21 cellular contexts compared by ENCODE assay signal in the genomic region with DNA sequence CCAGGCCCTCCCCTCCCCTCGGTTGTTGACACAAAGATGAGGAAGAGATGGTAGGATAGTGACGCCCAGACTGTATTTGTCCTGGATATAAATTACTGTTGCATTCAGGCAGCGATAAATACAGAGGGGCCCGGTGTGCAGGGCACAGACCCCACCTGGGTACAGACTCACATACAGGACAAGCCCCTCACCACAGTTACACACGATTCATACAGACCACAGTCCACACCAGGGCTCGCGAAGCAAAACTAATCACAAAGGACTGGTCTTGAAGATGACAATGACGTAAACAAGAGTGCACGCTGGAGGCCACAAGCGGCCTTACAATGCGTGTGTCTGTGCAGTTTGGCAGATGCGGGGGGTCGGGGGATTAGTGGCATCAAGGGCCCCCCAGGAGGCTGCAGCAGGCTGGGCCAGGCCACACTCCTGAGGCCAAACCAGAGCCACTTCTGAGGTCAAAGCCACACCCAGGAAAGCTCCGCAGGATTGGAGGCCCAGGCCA. TPM values are rescaled to one million over a fixed set of nuclear protein-coding genes. Genes with fewer than 3 reads are reported as not detected.
A peak's percentile ranks its signal among the peaks of the same experiment; 100 is the strongest.
DNase-seq lines count a peak whose midpoint lies in the region; ATAC-seq, FAIRE-seq and TF ChIP-seq lines count a peak whose summit lies in the region.
"Had no signal": no experiment of that assay in that cellular context is flagged by ENCODE, and none has a peak within 500 bp of the region (broad histone marks: within the 10 kb centered on the region; RNA-seq: fewer than 3 reads in every experiment).

No MANE protein-coding gene starts in this region.

- in situ Hi-C loops in K562 (cut with MboI), result no loop called here

- no peak for TF ChIP-seq POLR2A in K562 (conservative IDR thresholded peaks at IDR 0.05)
- TF ChIP-seq POLR2A in spleen (IDR thresholded peaks at IDR 0.05), result no peak

- 0 out of 4 replicates have a peak overlapping the region, but pooled peaks of 1 of the 2 experiments have one; percentile 17 for H3K9ac ChIP-seq in K562 (ENCODE audit: insufficient read depth in 1 of 2, low read depth in 2 of 2, low read length in 2 of 2)
- H3K9ac ChIP-seq in kidney (ENCODE audit: low read length in 2 of 2), result no peak overlapping the region

- POLR2A ChIA-PET in K562 (lab: Yijun Ruan, JAX), result interaction anchor here (0.6 to 1.1 kb wide), 2 partner anchors 12 to 16 kb away, joined by 3 to 4 read pairs; no protein-coding TSS in a partner anchor

- no peak for TF ChIP-seq RAD21 in K562 (CRISPR knock-in tag; conservative IDR thresholded peaks at IDR 0.05 in 1 of 2, IDR thresholded peaks at IDR 0.05 in 1 of 2)

- CTCF ChIA-PET in K562 (lab: Yijun Ruan, JAX; ENCODE audit: low intra/inter-chr PET ratio), result no interaction called here

- H3K4me3 ChIP-seq in H7 (ENCODE audit: insufficient read depth, low read depth, low read length) (no peak overlapping the region), K562 (no peak overlapping the region), kidney (ENCODE audit: low read length in 2 of 2) (no peak overlapping the region), spleen (no peak overlapping the region)
- H3K4me3 ChIP-seq: SJSA1 had no signal

- no peak overlapping the region for H3K4me2 ChIP-seq in K562 (ENCODE audit: insufficient read depth, low read length)

- intact Hi-C loops in K562 (cut with micrococcal nuclease), result no loop called here
- intact Hi-C loops in kidney (cut with DNase I), result no loop called here
- intact Hi-C loops in spleen (cut with DNase I; ENCODE audit: low total_unique reads), result no loop called here

- FAIRE-seq in K562 (lab: Jason Lieb, UNC), result no peak
- no peak for FAIRE-seq in kidney (lab: Jason Lieb, UNC)
- FAIRE-seq: GM12892, H54 had no signal

- H3K79me2 ChIP-seq in K562 (ENCODE audit: control insufficient read depth, insufficient read depth, low read length), result no peaks in the 10 kb centered on the region

- H3K9me3 ChIP-seq in K562 (replicated peaks; ENCODE audit: control insufficient read depth, insufficient read depth, low read depth, low read length) (no peaks in the 10 kb centered on the region), kidney (ENCODE audit: control insufficient read depth in 1 of 2, low read length in 2 of 2) (no peaks in the 10 kb centered on the region), spleen (no peaks in the 10 kb centered on the region)
- H3K9me3 ChIP-seq: SJSA1 had no signal

- no peaks in the 10 kb centered on the region for H3K27me3 ChIP-seq in H7 (ENCODE audit: control insufficient read depth, insufficient read depth, low read length)
- H3K27me3 ChIP-seq in K562 (ENCODE audit: control insufficient read depth in 2 of 2, insufficient read depth in 2 of 2, low read length in 2 of 2), result no peaks in the 10 kb centered on the region
- H3K27me3 ChIP-seq in spleen (replicated peaks in 1 of 7), result no peaks in the 10 kb centered on the region
- H3K27me3 ChIP-seq: SJSA1 had no signal

- WGBS in K562 (ENCODE audit: insufficient coverage, low coverage, missing lambda C conversion rate), result 75% methylated on average over 14 of the region's 14 CpGs
- WGBS in spleen, 5 donors, result 86 to 94% (median 90%) methylated on average over 14 of the region's 14 CpGs

- no peaks in the 10 kb centered on the region for H4K20me1 ChIP-seq in K562 (replicated peaks; ENCODE audit: control insufficient read depth, insufficient read depth, low read length)

- TF ChIP-seq EP300 in K562 (IDR thresholded peaks at IDR 0.05; ENCODE audit: low read length), result no peak

- ATAC-seq in K562 (peak; percentile 20), GM21515 (IDR thresholded peaks at IDR 0.05; ENCODE audit: unreplicated experiment) (no peak)

- DNase-seq in H7 (peak; percentile 45), K562 (ENCODE audit: extremely low read depth in 1 of 4, low spot score in 3 of 4) (no peak), kidney (peak; percentile 38), spleen (peak; percentile 62), NCI-H526 (lab: John Stamatoyannopoulos, UW) (no peak), RPMI8226 (no peak), GM03348 (ENCODE audit: low spot score) (no peak)
- DNase-seq: AML-193, DMS 273 treated with DMSO at 0.1 percent for 48 hours, GF-D8, NCI-H1105 treated with DMSO at 0.1 percent for 48 hours, NCI-H1694 treated with DMSO at 0.1 percent for 48 hours, NCI-H345, NCI-H69, OCI-M1 had no signal

- H3K4me1 ChIP-seq in K562 (replicated peaks in 1 of 2; ENCODE audit: control insufficient read depth in 2 of 2, insufficient read depth in 2 of 2, low read length in 2 of 2) (peaks cover 0 to 46% of the 10 kb centered on the region in 2 experiments; a peak in 2 of 5 replicates), kidney (ENCODE audit: control insufficient read depth in 1 of 2, insufficient read depth in 1 of 2, low read depth in 1 of 2, low read length in 2 of 2) (no peaks in the 10 kb centered on the region), spleen (no peaks in the 10 kb centered on the region)
- H3K4me1 ChIP-seq: SJSA1 had no signal

- no peak overlapping the region for H3K27ac ChIP-seq in K562 (ENCODE audit: extremely low read depth, low read depth, low read length)
- no peak overlapping the region for H3K27ac ChIP-seq in kidney (ENCODE audit: low read depth in 2 of 2, low read length in 2 of 2)
- H3K27ac ChIP-seq in spleen, result no peak overlapping the region
- H3K27ac ChIP-seq: SJSA1 had no signal

- TF ChIP-seq CTCF in K562 (IDR thresholded peaks at IDR 0.05 in 2 of 3, conservative IDR thresholded peaks at IDR 0.05 in 1 of 3; ENCODE audit: insufficient read depth in 2 of 3, low read depth in 1 of 3, low read length in 3 of 3) (no peak), kidney (IDR thresholded peaks at IDR 0.05; ENCODE audit: borderline replicate concordance, extremely low read depth, insufficient read depth) (no peak), spleen (IDR thresholded peaks at IDR 0.05 in 8 of 11, conservative IDR thresholded peaks at IDR 0.05 in 3 of 11) (no peak)

- no peaks in the 10 kb centered on the region for H3K9me1 ChIP-seq in K562 (ENCODE audit: control insufficient read depth, insufficient read depth, low read length)

- no peaks in the 10 kb centered on the region; the same call in 1 of the 2 replicates for H3K36me3 ChIP-seq in H7 (replicated peaks; ENCODE audit: control insufficient read depth, insufficient read depth, low read length)
- H3K36me3 ChIP-seq in K562 (ENCODE audit: control insufficient read depth, insufficient read depth, low read length), result peaks cover 15% of the 10 kb centered on the region; the same call in 1 of the 3 replicates
- H3K36me3 ChIP-seq in kidney (ENCODE audit: control insufficient read depth in 1 of 2, insufficient read depth in 2 of 2, low read length in 2 of 2), result peaks cover 0 to 5% of the 10 kb centered on the region in 2 donors
- peaks cover 0 to 99% (median 58%) of the 10 kb centered on the region in 6 donors for H3K36me3 ChIP-seq in spleen

- no peak overlapping the region for H2AFZ ChIP-seq in K562 (ENCODE audit: low read depth, low read length)

- BruUV-seq in K562 (replicated peaks; lab: Mats Ljungman, UMichigan), result no TSS peak

RNA-seq across cellular contexts. Expression of a gene that starts 14.5 kb away (rescaled TPM):
- total RNA-seq in H7 (2014; rRNA removed; shearing (Covaris generic)), result 19.4 and 26.7 TPM in 2 replicates
- 27.1 and 96.1 TPM in 2 replicates for total RNA-seq in K562 (2011; cell fraction: chromatin; rRNA removed; ENCODE audit: low replicate concordance)
- total RNA-seq in K562 (2011; cell fraction: nucleolus; rRNA removed), result 70.2 and 86.6 TPM in 2 replicates
- total RNA-seq in K562 (2011; cell fraction: nucleoplasm; rRNA removed), result 28.7 and 35.0 TPM in 2 replicates
- 17.0 and 19.1 TPM in 2 replicates for total RNA-seq in K562 (2014; rRNA removed)
- 1.2 and 1.7 TPM in 2 replicates for total RNA-seq in K562 (2014; rRNA removed; fragmentation: Illumina TruSeq; extraction: Trizol)
- total RNA-seq in K562 (2015; rRNA removed; fragmentation: Illumina TruSeq; extraction: Trizol), result 6.1 and 6.3 TPM in 2 replicates
- total RNA-seq in K562 (2021), result 18.4 and 22.0 TPM in 2 replicates
- polyA plus RNA-seq in K562 (2011; rRNA removed), result 5.6 and 6.8 TPM in 2 replicates
- 5.6 and 16.4 TPM in 2 replicates for polyA plus RNA-seq in K562 (2011; cell fraction: cytosol; rRNA removed)
- 86.6 and 144 TPM in 2 replicates for polyA plus RNA-seq in K562 (2011; cell fraction: nucleus; rRNA removed)
- polyA plus RNA-seq in K562 (2012), result 13.1 and 23.6 TPM in 2 replicates
- 2.6 and 7.3 TPM in 2 replicates for polyA plus RNA-seq in K562 (2014; fragmentation: Illumina TruSeq; extraction: Trizol)
- polyA plus RNA-seq in K562 (2014; fragmentation: Nextera tagmentation; extraction: Ambion mirVana), result under 1 TPM; 0.17 to 0.27 TPM
- polyA plus RNA-seq in K562 (2014; rRNA removed), result 15.3 and 15.7 TPM in 2 replicates
- 1.9 and 2.5 TPM in 2 replicates for polyA minus RNA-seq in K562 (2011; rRNA and poly(A)+ RNA removed)
- 5.5 and 7.7 TPM in 2 replicates for polyA minus RNA-seq in K562 (2011; cell fraction: cytosol; rRNA and poly(A)+ RNA removed)
- polyA minus RNA-seq in K562 (2011; cell fraction: nucleus; rRNA and poly(A)+ RNA removed), result 17.1 and 17.2 TPM in 2 replicates
- 13.7 TPM for total RNA-seq in kidney
- polyA plus RNA-seq in kidney (ENCODE audit: insufficient read depth, low read depth, low replicate concordance), result 3.5 TPM
- total RNA-seq in spleen, result 10 to 100 TPM; 13.6 to 26.3 (median 17.0) TPM
- 10 to 100 TPM in 1 of 3 donors, 1 to 10 TPM in 2; 6.3 to 15.4 (median 9.3) TPM for polyA plus RNA-seq in spleen

RNA-seq across cellular contexts. Expression of a gene that starts 26.6 kb away (rescaled TPM):
- total RNA-seq in H7 (2014; rRNA removed; shearing (Covaris generic)), result 6.5 and 8.4 TPM in 2 replicates
- total RNA-seq in K562 (2011; cell fraction: chromatin; rRNA removed; ENCODE audit: low replicate concordance), result 55.5 and 132 TPM in 2 replicates
- 80.9 and 84.2 TPM in 2 replicates for total RNA-seq in K562 (2011; cell fraction: nucleolus; rRNA removed)
- total RNA-seq in K562 (2011; cell fraction: nucleoplasm; rRNA removed), result 71.0 and 82.0 TPM in 2 replicates
- total RNA-seq in K562 (2014; rRNA removed), result 14.9 and 17.7 TPM in 2 replicates
- total RNA-seq in K562 (2014; rRNA removed; fragmentation: Illumina TruSeq; extraction: Trizol), result 2.4 and 3.7 TPM in 2 replicates
- total RNA-seq in K562 (2015; rRNA removed; fragmentation: Illumina TruSeq; extraction: Trizol), result 9.4 and 9.5 TPM in 2 replicates
- 13.8 and 16.9 TPM in 2 replicates for total RNA-seq in K562 (2021)
- polyA plus RNA-seq in K562 (2011; rRNA removed), result 11.4 and 28.9 TPM in 2 replicates
- polyA plus RNA-seq in K562 (2011; cell fraction: cytosol; rRNA removed), result 31.2 and 37.1 TPM in 2 replicates
- polyA plus RNA-seq in K562 (2011; cell fraction: nucleus; rRNA removed), result 373 and 570 TPM in 2 replicates
- polyA plus RNA-seq in K562 (2012), result 18.3 and 42.2 TPM in 2 replicates
- polyA plus RNA-seq in K562 (2014; fragmentation: Illumina TruSeq; extraction: Trizol), result 8.5 and 21.5 TPM in 2 replicates
- under 1 TPM; 0.13 to 0.18 TPM for polyA plus RNA-seq in K562 (2014; fragmentation: Nextera tagmentation; extraction: Ambion mirVana)
- 22.5 and 30.9 TPM in 2 replicates for polyA plus RNA-seq in K562 (2014; rRNA removed)
- polyA minus RNA-seq in K562 (2011; rRNA and poly(A)+ RNA removed), result 7.2 and 7.6 TPM in 2 replicates
- 8.2 and 14.5 TPM in 2 replicates for polyA minus RNA-seq in K562 (2011; cell fraction: cytosol; rRNA and poly(A)+ RNA removed)
- 27.3 and 30.2 TPM in 2 replicates for polyA minus RNA-seq in K562 (2011; cell fraction: nucleus; rRNA and poly(A)+ RNA removed)
- total RNA-seq in kidney, result 31.1 TPM
- 26.0 TPM for polyA plus RNA-seq in kidney (ENCODE audit: insufficient read depth, low read depth, low replicate concordance)
- total RNA-seq in spleen, result 10 to 100 TPM; 38.2 to 76.8 (median 56.6) TPM
- 10 to 100 TPM; 59.4 to 83.9 (median 78.6) TPM for polyA plus RNA-seq in spleen

RNA-seq across cellular contexts. Expression of a gene that starts 26.8 kb away (rescaled TPM):
- total RNA-seq in H7 (2014; rRNA removed; shearing (Covaris generic)), result 77.4 and 85.1 TPM in 2 replicates
- total RNA-seq in K562 (2011; cell fraction: chromatin; rRNA removed; ENCODE audit: low replicate concordance), result 336 and 571 TPM in 2 replicates
- total RNA-seq in K562 (2011; cell fraction: nucleolus; rRNA removed), result 202 and 228 TPM in 2 replicates
- total RNA-seq in K562 (2011; cell fraction: nucleoplasm; rRNA removed), result 235 and 247 TPM in 2 replicates
- 102 and 105 TPM in 2 replicates for total RNA-seq in K562 (2014; rRNA removed)
- total RNA-seq in K562 (2014; rRNA removed; fragmentation: Illumina TruSeq; extraction: Trizol), result 10.4 and 12.6 TPM in 2 replicates
- 28.4 and 35.4 TPM in 2 replicates for total RNA-seq in K562 (2015; rRNA removed; fragmentation: Illumina TruSeq; extraction: Trizol)
- 94.1 and 101 TPM in 2 replicates for total RNA-seq in K562 (2021)
- 14.9 and 22.4 TPM in 2 replicates for polyA plus RNA-seq in K562 (2011; rRNA removed)
- 17.2 and 40.3 TPM in 2 replicates for polyA plus RNA-seq in K562 (2011; cell fraction: cytosol; rRNA removed)
- polyA plus RNA-seq in K562 (2011; cell fraction: nucleus; rRNA removed), result 79.9 and 106 TPM in 2 replicates
- polyA plus RNA-seq in K562 (2012), result 48.5 and 55.0 TPM in 2 replicates
- polyA plus RNA-seq in K562 (2014; fragmentation: Illumina TruSeq; extraction: Trizol), result 16.2 and 38.2 TPM in 2 replicates
- polyA plus RNA-seq in K562 (2014; fragmentation: Nextera tagmentation; extraction: Ambion mirVana), result 1 to 10 TPM; 1.3 to 2.1 TPM
- 51.9 and 83.2 TPM in 2 replicates for polyA plus RNA-seq in K562 (2014; rRNA removed)
- 51.4 and 78.3 TPM in 2 replicates for polyA minus RNA-seq in K562 (2011; rRNA and poly(A)+ RNA removed)
- 37.3 and 39.5 TPM in 2 replicates for polyA minus RNA-seq in K562 (2011; cell fraction: cytosol; rRNA and poly(A)+ RNA removed)
- polyA minus RNA-seq in K562 (2011; cell fraction: nucleus; rRNA and poly(A)+ RNA removed), result 43.2 and 50.9 TPM in 2 replicates
- total RNA-seq in kidney, result 124 TPM
- 92.0 TPM for polyA plus RNA-seq in kidney (ENCODE audit: insufficient read depth, low read depth, low replicate concordance)
- total RNA-seq in spleen, result 100 to 1,000 TPM; 154 to 212 (median 179) TPM
- 100 to 1,000 TPM; 112 to 249 (median 203) TPM for polyA plus RNA-seq in spleen

RNA-seq across cellular contexts. Expression of a gene that starts 28.0 kb away (rescaled TPM):
- total RNA-seq in H7 (2014; rRNA removed; shearing (Covaris generic)), result 4.6 TPM in 2 replicates
- 7.8 and 35.6 TPM in 2 replicates for total RNA-seq in K562 (2011; cell fraction: chromatin; rRNA removed; ENCODE audit: low replicate concordance)
- total RNA-seq in K562 (2011; cell fraction: nucleolus; rRNA removed), result 35.8 and 36.4 TPM in 2 replicates
- 12.5 and 18.8 TPM in 2 replicates for total RNA-seq in K562 (2011; cell fraction: nucleoplasm; rRNA removed)
- total RNA-seq in K562 (2014; rRNA removed), result 9.9 and 10.1 TPM in 2 replicates
- 0.26 and 0.69 TPM in 2 replicates for total RNA-seq in K562 (2014; rRNA removed; fragmentation: Illumina TruSeq; extraction: Trizol)
- total RNA-seq in K562 (2015; rRNA removed; fragmentation: Illumina TruSeq; extraction: Trizol), result 3.1 and 4.8 TPM in 2 replicates
- 13.6 and 16.1 TPM in 2 replicates for total RNA-seq in K562 (2021)
- 1.2 and 2.2 TPM in 2 replicates for polyA plus RNA-seq in K562 (2011; rRNA removed)
- polyA plus RNA-seq in K562 (2011; cell fraction: cytosol; rRNA removed), result 0.90 and 2.8 TPM in 2 replicates
- polyA plus RNA-seq in K562 (2011; cell fraction: nucleus; rRNA removed), result 34.5 and 72.8 TPM in 2 replicates
- polyA plus RNA-seq in K562 (2012), result 9.8 and 26.2 TPM in 2 replicates
- 0.30 and 1.2 TPM in 2 replicates for polyA plus RNA-seq in K562 (2014; fragmentation: Illumina TruSeq; extraction: Trizol)
- under 1 TPM; 0.04 to 0.13 TPM for polyA plus RNA-seq in K562 (2014; fragmentation: Nextera tagmentation; extraction: Ambion mirVana)
- polyA plus RNA-seq in K562 (2014; rRNA removed), result 11.2 and 14.1 TPM in 2 replicates
- polyA minus RNA-seq in K562 (2011; rRNA and poly(A)+ RNA removed), result 0.36 and 0.70 TPM in 2 replicates
- polyA minus RNA-seq in K562 (2011; cell fraction: cytosol; rRNA and poly(A)+ RNA removed), result 7.3 and 13.7 TPM in 2 replicates
- 10.0 and 12.1 TPM in 2 replicates for polyA minus RNA-seq in K562 (2011; cell fraction: nucleus; rRNA and poly(A)+ RNA removed)
- total RNA-seq in kidney, result 58.5 TPM
- 11.9 TPM for polyA plus RNA-seq in kidney (ENCODE audit: insufficient read depth, low read depth, low replicate concordance)
- 10 to 100 TPM; 18.3 to 58.3 (median 37.9) TPM for total RNA-seq in spleen
- polyA plus RNA-seq in spleen, result 10 to 100 TPM; 11.5 to 26.5 (median 19.1) TPM

RNA-seq across cellular contexts. Expression of a gene that starts 34.3 kb away (rescaled TPM):
- total RNA-seq in H7 (2014; rRNA removed; shearing (Covaris generic)), result 0.03 and 0.30 TPM in 2 replicates
- 5.5 and 11.7 TPM in 2 replicates for total RNA-seq in K562 (2011; cell fraction: chromatin; rRNA removed; ENCODE audit: low replicate concordance)
- total RNA-seq in K562 (2011; cell fraction: nucleolus; rRNA removed), result 8.4 and 9.3 TPM in 2 replicates
- total RNA-seq in K562 (2011; cell fraction: nucleoplasm; rRNA removed), result 4.1 and 4.2 TPM in 2 replicates
- total RNA-seq in K562 (2014; rRNA removed), result 1.6 TPM in 2 replicates
- total RNA-seq in K562 (2014; rRNA removed; fragmentation: Illumina TruSeq; extraction: Trizol), result 0.40 and 0.96 TPM in 2 replicates
- total RNA-seq in K562 (2015; rRNA removed; fragmentation: Illumina TruSeq; extraction: Trizol), result 1.8 and 2.2 TPM in 2 replicates
- 3.1 and 4.2 TPM in 2 replicates for total RNA-seq in K562 (2021)
- 0.95 and 2.0 TPM in 2 replicates for polyA plus RNA-seq in K562 (2011; rRNA removed)
- polyA plus RNA-seq in K562 (2011; cell fraction: cytosol; rRNA removed), result 1.0 and 2.7 TPM in 2 replicates
- 9.1 and 12.1 TPM in 2 replicates for polyA plus RNA-seq in K562 (2011; cell fraction: nucleus; rRNA removed)
- 4.4 and 8.2 TPM in 2 replicates for polyA plus RNA-seq in K562 (2012)
- 0.56 and 0.69 TPM in 2 replicates for polyA plus RNA-seq in K562 (2014; fragmentation: Illumina TruSeq; extraction: Trizol)
- under 1 TPM; 0.11 to 0.24 TPM for polyA plus RNA-seq in K562 (2014; fragmentation: Nextera tagmentation; extraction: Ambion mirVana)
- 1.4 and 2.1 TPM in 2 replicates for polyA plus RNA-seq in K562 (2014; rRNA removed)
- 0.51 and 0.74 TPM in 2 replicates for polyA minus RNA-seq in K562 (2011; rRNA and poly(A)+ RNA removed)
- polyA minus RNA-seq in K562 (2011; cell fraction: cytosol; rRNA and poly(A)+ RNA removed), result 1.7 TPM in 2 replicates
- polyA minus RNA-seq in K562 (2011; cell fraction: nucleus; rRNA and poly(A)+ RNA removed), result 3.9 and 6.3 TPM in 2 replicates
- 2.9 TPM for total RNA-seq in kidney
- polyA plus RNA-seq in kidney (ENCODE audit: insufficient read depth, low read depth, low replicate concordance), result 10.2 TPM
- under 1 TPM in 6 of 7 donors, not detected in 1; 0.07 to 0.68 (median 0.19) TPM for total RNA-seq in spleen
- polyA plus RNA-seq in spleen, result under 1 TPM; 0.24 to 0.48 (median 0.30) TPM
- total RNA-seq: LHCN-M2, RPMI7951, SJSA1 had no signal

Comparison
In these comparisons a context has a peak if more than half of its experiments do, and no peak if none do; other contexts are left out.
1. DNase-seq: peak in H7 (single experiment), kidney (single experiment) and spleen (single experiment); none in K562 (0 of 4), NCI-H526 (0 of 2), RPMI8226 (single experiment) and GM03348 (single experiment).